In the genomic region with DNA sequence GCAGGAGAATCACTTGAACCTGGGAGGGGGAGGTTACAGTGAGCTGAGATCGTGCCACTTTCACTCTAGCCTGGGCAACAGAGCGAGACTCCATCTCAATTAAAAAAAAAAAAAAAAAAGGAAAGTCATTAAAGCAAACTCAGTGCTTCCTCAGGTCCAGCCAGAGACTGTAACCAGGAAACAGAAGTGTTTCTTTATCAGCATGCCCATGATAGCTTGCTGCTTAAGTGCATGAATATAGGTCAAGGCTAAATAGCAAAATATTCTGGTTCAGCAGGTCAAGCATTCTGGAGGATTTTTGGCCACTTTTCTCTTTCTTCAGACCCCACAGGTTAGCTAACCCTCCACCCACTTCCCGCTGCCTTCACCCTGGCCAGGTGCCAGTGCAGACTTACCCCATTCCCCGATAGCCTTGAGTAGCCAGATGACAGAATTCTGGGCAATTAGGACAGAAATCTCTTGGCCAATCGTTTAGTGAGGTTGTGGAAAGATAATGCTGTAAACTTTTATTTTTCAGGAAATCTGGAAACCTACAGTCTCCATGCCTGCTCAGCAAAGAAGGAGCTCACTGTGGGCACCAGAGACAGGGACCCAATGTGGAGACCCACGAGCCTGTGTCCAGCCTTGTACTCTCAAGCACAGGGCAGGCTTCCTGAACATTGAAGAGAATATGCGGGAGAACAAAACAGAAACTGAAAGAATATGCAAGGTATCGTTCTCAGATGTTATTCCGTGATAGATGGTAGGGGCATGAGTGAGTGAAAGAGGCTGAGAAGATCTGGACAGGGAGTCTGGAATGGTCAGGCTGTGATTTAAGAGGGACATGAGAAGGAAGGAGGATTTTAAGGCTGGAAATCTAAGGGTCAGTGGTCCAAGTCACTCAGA, we compare ENCODE assay signal across 11 cellular contexts. TPM values are rescaled to one million over a fixed set of nuclear protein-coding genes. Genes with fewer than 3 reads are reported as not detected.
DNase-seq lines count a peak whose midpoint lies in the region; ATAC-seq and TF ChIP-seq lines count a peak whose summit lies in the region.
"Had no signal": no experiment of that assay in that cellular context is flagged by ENCODE, and none has a peak within 500 bp of the region (broad histone marks: within the 10 kb centered on the region; RNA-seq: fewer than 3 reads in every experiment).

No MANE protein-coding gene starts in this region.

- no peaks in the 10 kb centered on the region for H4K20me1 ChIP-seq in DOHH2 (ENCODE audit: control insufficient read depth, insufficient read depth, low read depth, low read length)
- no peaks in the 10 kb centered on the region for H4K20me1 ChIP-seq in GM23338 (replicated peaks; ENCODE audit: insufficient read depth)
- H4K20me1 ChIP-seq in PC-9 (ENCODE audit: insufficient read depth): no peaks in the 10 kb centered on the region
- no peaks in the 10 kb centered on the region for H4K20me1 ChIP-seq in hepatocyte (ENCODE audit: insufficient read depth, poor library complexity, severe bottlenecking)

- H2AFZ ChIP-seq in GM23338 (no peak overlapping the region), PC-9 (peak overlapping the region; percentile 65; the same call in 1 of the 2 replicates), hepatocyte (no peak overlapping the region)

- H3K4me1 Mint-ChIP-seq in GM23338: peaks cover 24% of the 10 kb centered on the region

- H3K79me2 ChIP-seq in DOHH2 (ENCODE audit: control insufficient read depth, low read length) (no peaks in the 10 kb centered on the region), GM23338 (replicated peaks; ENCODE audit: insufficient read depth) (no peaks in the 10 kb centered on the region), PC-9 (ENCODE audit: low read depth) (no peaks in the 10 kb centered on the region), hepatocyte (no peaks in the 10 kb centered on the region)

- H3F3A ChIP-seq in DOHH2 (ENCODE audit: control insufficient read depth, insufficient read depth): no peaks in the 10 kb centered on the region
- no peaks in the 10 kb centered on the region for H3F3A ChIP-seq in GM23338 (replicated peaks; ENCODE audit: low read depth)
- no peaks in the 10 kb centered on the region for H3F3A ChIP-seq in PC-9 (ENCODE audit: insufficient read depth, low read depth)

- H3K9me2 ChIP-seq in DOHH2 (replicated peaks; ENCODE audit: control insufficient read depth, low read length) (no peaks in the 10 kb centered on the region), GM23338 (ENCODE audit: insufficient read depth) (no peaks in the 10 kb centered on the region), PC-9 (ENCODE audit: insufficient read depth) (no peaks in the 10 kb centered on the region), hepatocyte (replicated peaks; ENCODE audit: insufficient read depth) (no peaks in the 10 kb centered on the region)

- no peaks in the 10 kb centered on the region for H3K36me3 ChIP-seq in DOHH2 (ENCODE audit: control insufficient read depth, low read length)
- H3K36me3 ChIP-seq in GM23338 (ENCODE audit: insufficient read depth): no peaks in the 10 kb centered on the region
- H3K36me3 ChIP-seq in PC-9 (ENCODE audit: low read depth): no peaks in the 10 kb centered on the region
- H3K36me3 ChIP-seq in right lobe of liver: no peaks in the 10 kb centered on the region
- no peaks in the 10 kb centered on the region for H3K36me3 ChIP-seq in hepatocyte (replicated peaks; ENCODE audit: insufficient read depth, low read depth)

- no peak for DNase-seq in GM23338 (ENCODE audit: low spot score)
- no peak for DNase-seq in PC-9
- DNase-seq in right lobe of liver: peak in 2 of 3 donors; percentile 49 to 57
- no peak for DNase-seq in NCI-H526 (lab: John Stamatoyannopoulos, UW)
- no peak for DNase-seq in hepatocyte (ENCODE audit: low spot score)
- no peak for DNase-seq in putamen (ENCODE audit: low spot score)

- TF ChIP-seq CTCF in DOHH2 (IDR thresholded peaks at IDR 0.05; ENCODE audit: low read depth, low read length, poor library complexity, severe bottlenecking) (no peak), GM23338 (conservative IDR thresholded peaks at IDR 0.05; ENCODE audit: low read depth in 2 of 2) (no peak), PC-9 (conservative IDR thresholded peaks at IDR 0.05) (no peak), right lobe of liver (IDR thresholded peaks at IDR 0.05) (no peak), hepatocyte (IDR thresholded peaks at IDR 0.05; ENCODE audit: poor library complexity) (no peak)

- no peaks in the 10 kb centered on the region for H3K9me3 ChIP-seq in DOHH2 (ENCODE audit: control insufficient read depth, insufficient read depth, low read length)
- no peaks in the 10 kb centered on the region for H3K9me3 ChIP-seq in PC-9 (ENCODE audit: insufficient read depth, low read depth)
- no peaks in the 10 kb centered on the region for H3K9me3 ChIP-seq in right lobe of liver
- H3K9me3 ChIP-seq in hepatocyte (ENCODE audit: low read depth): no peaks in the 10 kb centered on the region

- intact Hi-C loops in PC-9 (cut with micrococcal nuclease; ENCODE audit: unreplicated experiment): no loop called here
- intact Hi-C loops in right lobe of liver (cut with DNase I): no loop called here

- 18% methylated on average over 9 of the region's 9 CpGs for WGBS in right lobe of liver (ENCODE audit: insufficient coverage, low coverage, low lambda C conversion rate, missing lambda C conversion rate)
- WGBS in hepatocyte (ENCODE audit: low lambda C conversion rate, missing lambda C conversion rate): 85% methylated on average over 9 of the region's 9 CpGs

- H3K27ac ChIP-seq in DOHH2 (ENCODE audit: low read depth, low read length) (no peak overlapping the region), GM23338 (ENCODE audit: low read depth) (no peak overlapping the region), PC-9 (no peak overlapping the region), right lobe of liver (peak overlapping the region in 2 of 3 donors; percentile 18 to 60), hepatocyte (no peak overlapping the region)

- peaks cover 3% of the 10 kb centered on the region for H3K27me3 Mint-ChIP-seq in GM23338 (ENCODE audit: insufficient read depth, low read depth, poor library complexity)

- POLR2A ChIA-PET in PC-9 (lab: Charles Lee; ENCODE audit: unreplicated experiment): no interaction called here

- H3K4me2 ChIP-seq in DOHH2 (ENCODE audit: low read length) (peak overlapping the region; percentile 42; the same call in 1 of the 2 replicates), GM23338 (no peak overlapping the region), PC-9 (peak overlapping the region; percentile 72), hepatocyte (no peak overlapping the region)

- peak overlapping the region; percentile 5; the same call in 1 of the 2 replicates for H3K27ac Mint-ChIP-seq in GM23338
- H3K27ac Mint-ChIP-seq: progenitor cell of endocrine pancreas had no signal

- H3K9me3 Mint-ChIP-seq in GM23338: no peaks in the 10 kb centered on the region

- no peaks in the 10 kb centered on the region for H3K36me3 Mint-ChIP-seq in GM23338 (ENCODE audit: low read depth)

- no TSS peak for BruUV-seq in PC-9 (replicated peaks; lab: Mats Ljungman, UMichigan)

- H3K4me1 ChIP-seq in DOHH2 (ENCODE audit: control insufficient read depth, low read length) (no peaks in the 10 kb centered on the region), GM23338 (ENCODE audit: insufficient read depth) (peaks cover 13% of the 10 kb centered on the region), PC-9 (replicated peaks; ENCODE audit: insufficient read depth) (no peaks in the 10 kb centered on the region), right lobe of liver (no peaks in the 10 kb centered on the region), hepatocyte (ENCODE audit: insufficient read depth) (peaks cover 5% of the 10 kb centered on the region)

- no peak overlapping the region for H3K4me3 Mint-ChIP-seq in GM23338

- TF ChIP-seq POLR2A in right lobe of liver (IDR thresholded peaks at IDR 0.05): no peak

- H3K4me3 ChIP-seq in DOHH2 (ENCODE audit: low read length) (no peak overlapping the region), GM23338 (no peak overlapping the region), PC-9 (peak overlapping the region; percentile 45; the same call in 1 of the 2 replicates), right lobe of liver (peak overlapping the region; percentile 10 to 44 (median 40)), hepatocyte (no peak overlapping the region)

- ATAC-seq in GM23338 (no peak), right lobe of liver (peak; percentile 80 to 89 (median 87)), GM21423 (IDR thresholded peaks at IDR 0.05; ENCODE audit: unreplicated experiment) (no peak)
- ATAC-seq: Right ventricle myocardium inferior had no signal

- CTCF ChIA-PET in PC-9 (lab: Charles Lee): no interaction called here

- H3K27me3 ChIP-seq in DOHH2 (ENCODE audit: control insufficient read depth, low read length): no peaks in the 10 kb centered on the region
- H3K27me3 ChIP-seq in GM23338 (ENCODE audit: insufficient read depth): peaks cover 1% of the 10 kb centered on the region; the same call in 1 of the 2 replicates
- H3K27me3 ChIP-seq in PC-9 (ENCODE audit: insufficient read depth, low read depth): peaks cover 27% of the 10 kb centered on the region
- no peaks in the 10 kb centered on the region for H3K27me3 ChIP-seq in right lobe of liver
- peaks cover 28% of the 10 kb centered on the region for H3K27me3 ChIP-seq in hepatocyte

TF ChIP-seq in GM23338, 12 proteins besides CTCF, POLR2A, EP300 and RAD21:
- TF ChIP-seq POLR2AphosphoS5 (IDR thresholded peaks at IDR 0.05; ENCODE audit: low read depth): no peak
- TF ChIP-seq, protein P1, sequence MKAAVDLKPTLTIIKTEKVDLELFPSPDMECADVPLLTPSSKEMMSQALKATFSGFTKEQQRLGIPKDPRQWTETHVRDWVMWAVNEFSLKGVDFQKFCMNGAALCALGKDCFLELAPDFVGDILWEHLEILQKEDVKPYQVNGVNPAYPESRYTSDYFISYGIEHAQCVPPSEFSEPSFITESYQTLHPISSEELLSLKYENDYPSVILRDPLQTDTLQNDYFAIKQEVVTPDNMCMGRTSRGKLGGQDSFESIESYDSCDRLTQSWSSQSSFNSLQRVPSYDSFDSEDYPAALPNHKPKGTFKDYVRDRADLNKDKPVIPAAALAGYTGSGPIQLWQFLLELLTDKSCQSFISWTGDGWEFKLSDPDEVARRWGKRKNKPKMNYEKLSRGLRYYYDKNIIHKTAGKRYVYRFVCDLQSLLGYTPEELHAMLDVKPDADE (IDR thresholded peaks at IDR 0.05): no peak
- TF ChIP-seq EZH2 (IDR thresholded peaks at IDR 0.05; ENCODE audit: low read depth, unreplicated experiment): no peak

RNA-seq across cellular contexts. Expression of a gene that starts 4.2 kb away (rescaled TPM):
- 27.0 and 29.6 TPM in 2 replicates for total RNA-seq in GM23338 (2014; rRNA removed; shearing (Covaris generic))
- 17.2 and 19.5 TPM in 2 replicates for polyA plus RNA-seq in GM23338 (2016; fragmentation: Nextera tagmentation; extraction: Ambion mirVana)
- total RNA-seq in PC-9 (2021): not detected in 2 replicates
- 1 to 10 TPM in 1 of 6 experiments, under 1 TPM in 1, not detected in 4; 0.43 to 1.0 TPM for total RNA-seq in right lobe of liver
- total RNA-seq in hepatocyte: 3.5 and 4.8 TPM in 2 replicates
- polyA plus RNA-seq in hepatocyte: 1.8 and 5.1 TPM in 2 replicates
- total RNA-seq: dermis microvascular lymphatic vessel endothelial cell, Right ventricle myocardium inferior had no signal

Comparison
In these comparisons a context has a peak if more than half of its experiments do, and no peak if none do; other contexts are left out.
1. H3K27ac ChIP-seq: peak in right lobe of liver (2 of 3); none in DOHH2 (single experiment), GM23338 (single experiment), PC-9 (single experiment) and hepatocyte (single experiment).
2. H3K4me2 ChIP-seq: peak in DOHH2 (single experiment) and PC-9 (single experiment); none in GM23338 (single experiment) and hepatocyte (single experiment).
3. H3K4me3 ChIP-seq: peak in PC-9 (single experiment) and right lobe of liver (3 of 3); none in DOHH2 (single experiment), GM23338 (single experiment) and hepatocyte (single experiment).
4. ATAC-seq: peak in right lobe of liver (4 of 4); none in GM23338 (single experiment) and GM21423 (single experiment).
5. DNase-seq: peak in right lobe of liver (2 of 3); none in GM23338 (single experiment), PC-9 (0 of 2), NCI-H526 (0 of 2), hepatocyte (single experiment) and putamen (single experiment).